ENCODE assay signal across 25 cellular contexts in the genomic region with DNA sequence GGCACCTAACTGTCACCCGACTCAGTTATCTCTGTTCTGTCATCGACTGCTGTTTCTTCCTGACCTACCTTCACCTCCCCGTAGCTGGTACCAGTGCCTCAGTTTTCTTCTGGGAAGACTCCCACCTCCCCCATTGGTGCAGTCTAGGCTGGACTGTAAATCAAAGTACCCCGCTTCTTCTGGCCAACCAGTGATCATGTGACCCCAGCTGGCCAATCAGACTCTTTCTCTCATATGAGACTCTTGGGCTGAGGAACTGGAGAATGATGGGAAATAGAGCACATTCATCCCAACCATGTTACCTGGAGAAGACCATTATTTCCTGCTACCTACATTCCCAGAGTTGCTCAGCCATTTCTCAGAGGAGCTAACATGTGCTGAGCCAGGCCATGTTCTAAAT. TPM values are rescaled to one million over a fixed set of nuclear protein-coding genes. Genes with fewer than 3 reads are reported as not detected.
"Had no signal": no experiment of that assay in that cellular context is flagged by ENCODE, and none has a peak within 500 bp of the region (broad histone marks: within the 10 kb centered on the region; RNA-seq: fewer than 3 reads in every experiment).

No MANE protein-coding gene starts in this region.

- H3K27ac ChIP-seq: hepatocyte, left ventricle myocardium inferior, ovary, skin epidermis, stomach, thoracic aorta, tibial artery, upper lobe of right lung had no signal

- H3K4me1 ChIP-seq: left ventricle myocardium inferior, stomach, tibial artery, upper lobe of right lung had no signal

- H3K4me3 Mint-ChIP-seq: mesothelial cell of epicardium; naive B cell; natural killer cell; stimulated activated naive B cell treated with anti-CD40 and anti-IgM and Interleukin-4, amounts not matched to agents 10 μg/mL and 1 μg/mL and 100 μg/mL, for 72 hours had no signal

- H3K4me3 ChIP-seq: hepatocyte, left ventricle myocardium inferior, lung, ovary, skin epidermis, stomach, thoracic aorta, tibial artery, upper lobe of right lung had no signal

- H3K27me3 ChIP-seq: hepatocyte, ovary, tibial artery, upper lobe of right lung had no signal

- H3K36me3 ChIP-seq: left ventricle myocardium inferior, ovary, stomach, thoracic aorta, tibial artery, upper lobe of right lung had no signal

- ATAC-seq: natural killer cell; right cardiac atrium; sciatic nerve; stimulated activated naive B cell treated with anti-CD40 and anti-IgM and Interleukin-4, amounts not matched to agents 10 μg/mL and 1 μg/mL and 100 μg/mL, for 72 hours; stimulated activated naive CD8-positive, alpha-beta T cell treated with anti-CD3 and anti-CD28 coated beads, Interleukin-15, Interleukin-2, amounts not matched to agents 100 U/mL and 50 U/mL, for 24 hours; upper lobe of right lung had no signal

- DNase-seq: left ventricle myocardium inferior; mesendoderm; naive B cell; natural killer cell; ovary; retina; right cardiac atrium; stimulated activated CD4-positive, alpha-beta T cell treated with anti-CD3 and anti-CD28 coated beads, Interleukin-12 subunit alpha, Interleukin-12 subunit beta, amount 100 ng/mL, for 4 hours; stimulated activated CD4-positive, alpha-beta T cell treated with anti-CD3 and anti-CD28 coated beads, Interleukin-15, amount 100 ng/mL, for 24 hours; stimulated activated CD4-positive, alpha-beta T cell treated with anti-CD3 and anti-CD28 coated beads, Interleukin-2, amount 100 ng/mL, for 24 hours; stimulated activated CD4-positive, alpha-beta T cell treated with anti-CD3 and anti-CD28 coated beads, Interleukin-4, amount 100 ng/mL, for 1 hour; stimulated activated naive B cell treated with anti-CD40 and anti-IgM and Interleukin-4, amounts not matched to agents 10 μg/mL and 1 μg/mL and 100 μg/mL, for 72 hours; stimulated activated naive CD8-positive, alpha-beta T cell treated with anti-CD3 and anti-CD28 coated beads, Interleukin-15, Interleukin-2, amounts not matched to agents 100 U/mL and 50 U/mL, for 24 hours; stomach; tibial artery; trophoblast cell; upper lobe of right lung had no signal

- H3K27ac Mint-ChIP-seq: mesothelial cell of epicardium; naive B cell; natural killer cell; progenitor cell of endocrine pancreas; stimulated activated naive B cell treated with anti-CD40 and anti-IgM and Interleukin-4, amounts not matched to agents 10 μg/mL and 1 μg/mL and 100 μg/mL, for 72 hours had no signal

- H3K36me3 Mint-ChIP-seq: mesothelial cell of epicardium; natural killer cell; stimulated activated naive B cell treated with anti-CD40 and anti-IgM and Interleukin-4, amounts not matched to agents 10 μg/mL and 1 μg/mL and 100 μg/mL, for 72 hours had no signal

- H3K9me3 ChIP-seq: left ventricle myocardium inferior, ovary, stomach, thoracic aorta, tibial artery, upper lobe of right lung had no signal

- H3K4me1 Mint-ChIP-seq: mesothelial cell of epicardium; naive B cell; natural killer cell; stimulated activated naive B cell treated with anti-CD40 and anti-IgM and Interleukin-4, amounts not matched to agents 10 μg/mL and 1 μg/mL and 100 μg/mL, for 72 hours had no signal

- H3K9me3 Mint-ChIP-seq: mesothelial cell of epicardium, natural killer cell had no signal

RNA-seq across cellular contexts. Expression of a gene that starts 23.8 kb away (rescaled TPM):
- total RNA-seq: kidney epithelial cell, sciatic nerve, thoracic aorta, upper lobe of right lung had no signal
